ENCODE assay signal across 16 cellular contexts in the genomic region with DNA sequence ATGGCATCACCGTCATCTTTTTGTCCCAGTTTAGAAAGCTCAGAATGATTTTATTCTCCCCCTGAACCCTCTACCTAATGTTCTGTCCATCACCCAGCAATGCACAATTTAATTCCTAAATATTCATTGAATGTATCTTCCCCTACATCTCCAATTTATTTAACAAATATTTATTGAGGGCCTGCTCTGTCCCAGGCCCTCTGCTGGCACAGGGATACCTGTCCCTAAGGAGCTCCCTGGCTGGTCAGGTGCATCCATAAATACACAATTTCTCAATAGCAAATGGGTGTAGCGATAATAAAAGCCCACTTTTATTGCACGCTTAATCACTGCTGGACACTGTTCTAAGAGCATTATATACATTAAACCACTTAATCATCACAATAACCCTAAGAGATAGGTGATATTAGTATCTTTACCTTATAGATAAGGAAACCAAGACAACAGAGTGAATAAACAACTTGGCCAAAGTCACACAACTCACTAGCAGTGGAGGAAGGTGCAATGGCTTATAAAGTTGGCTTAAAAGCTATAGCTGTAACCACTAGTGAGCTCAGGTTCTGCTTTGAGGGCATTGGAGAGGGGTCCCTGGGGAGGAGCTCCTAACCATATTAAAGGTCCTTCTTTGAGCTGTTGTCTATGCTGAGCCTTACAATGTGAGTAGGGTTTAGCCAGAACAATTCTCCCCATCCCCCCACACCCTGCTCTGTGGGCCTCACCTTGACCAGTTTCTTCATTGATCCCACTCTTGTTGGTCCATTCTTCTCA.
"Had no signal": no experiment of that assay in that cellular context is flagged by ENCODE, and none has a peak within 500 bp of the region (broad histone marks: within the 10 kb centered on the region; RNA-seq: fewer than 3 reads in every experiment).

No MANE protein-coding gene starts in this region.

- H3K36me3 Mint-ChIP-seq: neural progenitor cell had no signal

- H3K27ac Mint-ChIP-seq: activated naive CD4-positive, alpha-beta T cell treated with anti-CD3 and anti-CD28 coated beads for 36 hours; activated T-helper 2 cell treated with anti-CD3 and anti-CD28 coated beads, Interferon-gamma antibody, Interleukin-2, Interleukin-4, amounts not matched to agents 10 μg/mL and 5 μg/mL and 100 μg/mL, durations not matched to agents 14 hours and 24 hours and 36 hours; neural progenitor cell; stimulated activated naive B cell treated with anti-CD40 and anti-IgM and Interleukin-4, amounts not matched to agents 10 μg/mL and 1 μg/mL and 100 μg/mL, for 72 hours had no signal

- H3K27ac ChIP-seq: neural progenitor cell, tibial artery, uterus had no signal

- H3K36me3 ChIP-seq: neural progenitor cell, tibial artery, uterus had no signal

- DNase-seq: activated CD4-positive, alpha-beta T cell treated with anti-CD3 and anti-CD28 coated beads for 1 hour; activated CD4-positive, alpha-beta T cell treated with anti-CD3 and anti-CD28 coated beads, Interleukin-2, amount 50 U/mL, for 4 hours; activated naive CD4-positive, alpha-beta T cell treated with anti-CD3 and anti-CD28 coated beads for 36 hours; head of caudate nucleus; left cardiac atrium; midbrain; naive B cell; stimulated activated CD4-positive, alpha-beta T cell treated with anti-CD3 and anti-CD28 coated beads, Interleukin-12 subunit alpha, Interleukin-12 subunit beta, amount 100 ng/mL, for 4 hours; stimulated activated CD4-positive, alpha-beta T cell treated with anti-CD3 and anti-CD28 coated beads, Interleukin-2, amount 100 ng/mL, for 24 hours; stimulated activated naive B cell treated with anti-CD40 and anti-IgM and Interleukin-4, amounts not matched to agents 10 μg/mL and 1 μg/mL and 100 μg/mL, for 72 hours; tibial artery; uterus had no signal

- H3K27me3 ChIP-seq: neural progenitor cell, tibial artery, uterus had no signal

- ATAC-seq: left cardiac atrium, sciatic nerve had no signal

- H3K4me3 Mint-ChIP-seq: activated naive CD4-positive, alpha-beta T cell treated with anti-CD3 and anti-CD28 coated beads for 36 hours; naive B cell; neural progenitor cell; stimulated activated naive B cell treated with anti-CD40 and anti-IgM and Interleukin-4, amounts not matched to agents 10 μg/mL and 1 μg/mL and 100 μg/mL, for 72 hours had no signal

- H3K4me1 ChIP-seq: neural progenitor cell, uterus had no signal

- H3K9ac ChIP-seq: neural progenitor cell had no signal

- H3K4me3 ChIP-seq: lung, neural progenitor cell, tibial artery, uterus had no signal

- H2AFZ ChIP-seq: neural progenitor cell had no signal

- H3K4me2 ChIP-seq: neural progenitor cell had no signal
